ENCODE assay signal across 8 cellular contexts in the genomic region with DNA sequence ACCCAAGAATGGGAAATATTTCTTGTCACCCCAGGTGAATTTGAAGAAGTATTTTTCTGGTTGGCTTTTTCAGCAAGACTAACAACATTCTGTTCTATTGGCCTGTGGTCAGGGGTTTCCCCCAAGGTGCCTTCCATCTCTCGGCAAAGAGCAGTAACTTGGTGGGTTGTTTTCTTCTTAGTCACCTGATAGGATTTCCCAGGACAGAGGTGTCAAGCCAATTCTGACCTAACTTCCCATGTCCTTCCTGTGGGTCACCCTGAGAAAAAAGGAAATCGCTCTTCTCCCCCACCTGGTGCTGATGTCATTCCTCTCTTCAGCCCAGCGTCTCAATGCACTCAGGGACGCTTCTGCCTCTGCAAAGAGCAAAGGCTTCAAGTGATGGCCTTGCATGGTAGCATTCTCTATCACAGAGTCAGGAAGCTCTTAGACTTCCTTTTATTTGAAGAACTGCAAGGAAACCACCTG. TPM values are rescaled to one million over a fixed set of nuclear protein-coding genes. Genes with fewer than 3 reads are reported as not detected.
A peak's percentile ranks its signal among the peaks of the same experiment; 100 is the strongest.
DNase-seq lines count a peak whose midpoint lies in the region; ATAC-seq and TF ChIP-seq lines count a peak whose summit lies in the region.
"Had no signal": no experiment of that assay in that cellular context is flagged by ENCODE, and none has a peak within 500 bp of the region (broad histone marks: within the 10 kb centered on the region; RNA-seq: fewer than 3 reads in every experiment).

No MANE protein-coding gene starts in this region.

- H3K36me3 ChIP-seq in body of pancreas (replicated peaks in 1 of 2; ENCODE audit: insufficient read depth in 1 of 2, low read depth in 2 of 2), result no peaks in the 10 kb centered on the region

- H3K4me1 ChIP-seq in body of pancreas, result peaks cover 5% of the 10 kb centered on the region

- no peak for TF ChIP-seq POLR2A in body of pancreas (IDR thresholded peaks at IDR 0.05)

- H3K4me3 ChIP-seq in body of pancreas, result no peak overlapping the region

- ATAC-seq in GM19395 (IDR thresholded peaks at IDR 0.05; ENCODE audit: unreplicated experiment), result peak; percentile 91
- ATAC-seq in HG03354 (IDR thresholded peaks at IDR 0.05; ENCODE audit: poor library complexity, severe bottlenecking, unreplicated experiment), result peak; percentile 91
- ATAC-seq in body of pancreas, result no peak

- TF ChIP-seq CTCF in body of pancreas (IDR thresholded peaks at IDR 0.05), result no peak

- 38 to 43% methylated on average over 4 of the region's 4 CpGs for WGBS in body of pancreas, 2 donors

- peak; percentile 33 for DNase-seq in activated T-cell treated with anti-CD3 and anti-CD28 coated beads for 48 hours (ENCODE audit: low read depth)
- DNase-seq in stimulated activated CD4-positive, alpha-beta T cell treated with anti-CD3 and anti-CD28 coated beads, Interleukin-1b, Interleukin-23, amount 100 ng/mL, for 48 hours, result peak; percentile 58
- DNase-seq in NCI-H2029 (lab: John Stamatoyannopoulos, UW), result no peak
- DNase-seq in NCI-H146 (lab: John Stamatoyannopoulos, UW), result no peak
- no peak for DNase-seq in body of pancreas

- intact Hi-C loops in body of pancreas (cut with DNase I), result no loop called here

- peak overlapping the region in 1 of 4 donors; percentile 48 for H3K27ac ChIP-seq in body of pancreas

- no peaks in the 10 kb centered on the region for H3K9me3 ChIP-seq in body of pancreas

- no peaks in the 10 kb centered on the region for H3K27me3 ChIP-seq in body of pancreas

RNA-seq across cellular contexts. Expression of gene IFNG, which starts 16.1 kb away (rescaled TPM):
- total RNA-seq in body of pancreas, result not detected

RNA-seq across cellular contexts. Expression of gene IL26, which starts 50.0 kb away (rescaled TPM):
- not detected for total RNA-seq in body of pancreas
- total RNA-seq: liver had no signal

Comparison
In these comparisons a context has a peak if more than half of its experiments do, and no peak if none do; other contexts are left out.
1. DNase-seq: peak in activated T-cell treated with anti-CD3 and anti-CD28 coated beads for 48 hours (single experiment) and stimulated activated CD4-positive, alpha-beta T cell treated with anti-CD3 and anti-CD28 coated beads, Interleukin-1b, Interleukin-23, amount 100 ng/mL, for 48 hours (single experiment); none in NCI-H2029 (single experiment), NCI-H146 (single experiment) and body of pancreas (0 of 4).